ENCODE assay signal across 1 cellular context in genomic region chr1:111747282-111747734, GRCh38.
TF ChIP-seq lines count a peak whose summit lies in the region.

No MANE protein-coding gene starts in this region.

TF ChIP-seq in K562, 482 proteins besides CTCF, POLR2A, EP300 and RAD21 (continued from another document and continues in another):
- TF ChIP-seq MYBL2 (IDR thresholded peaks at IDR 0.05; ENCODE audit: low read depth) (no peak), MYBL2 (CRISPR knock-in tag; IDR thresholded peaks at IDR 0.05; ENCODE audit: borderline replicate concordance) (no peak), GABPB2 (CRISPR knock-in tag; conservative IDR thresholded peaks at IDR 0.05) (no peak), CGGBP1 (CRISPR knock-in tag; IDR thresholded peaks at IDR 0.05) (no peak), ETV5 (CRISPR knock-in tag; IDR thresholded peaks at IDR 0.05; ENCODE audit: low read depth) (no peak), RHOXF2B (CRISPR knock-in tag; conservative IDR thresholded peaks at IDR 0.05) (no peak), ELF2 (CRISPR knock-in tag; IDR thresholded peaks at IDR 0.05) (no peak), FOXO4 (CRISPR knock-in tag; IDR thresholded peaks at IDR 0.05) (no peak), ATF7 (IDR thresholded peaks at IDR 0.05) (peak; percentile 65; the same call in 1 of the 2 replicates), YY1 (IDR thresholded peaks at IDR 0.05; ENCODE audit: borderline replicate concordance in 1 of 3, control insufficient read depth in 1 of 3, extremely low read depth in 1 of 3, insufficient read depth in 3 of 3, insufficient read length in 1 of 3, insufficient replicate concordance in 2 of 3, low read depth in 1 of 3, low read length in 2 of 3) (no peak), FOXJ3 (CRISPR knock-in tag; IDR thresholded peaks at IDR 0.05) (no peak), SMAD1 (IDR thresholded peaks at IDR 0.05; ENCODE audit: low read depth, low read length, partially characterized antibody) (no peak), SMARCE1 (IDR thresholded peaks at IDR 0.05) (no peak), NFE2L1 (tag; IDR thresholded peaks at IDR 0.05; ENCODE audit: borderline replicate concordance, low read depth) (no peak), PHTF2 (CRISPR knock-in tag; IDR thresholded peaks at IDR 0.05) (no peak), ZNF140 (CRISPR knock-in tag; IDR thresholded peaks at IDR 0.05) (no peak), PRDM10 (IDR thresholded peaks at IDR 0.05; ENCODE audit: partially characterized antibody) (no peak), ZNF707 (CRISPR knock-in tag; conservative IDR thresholded peaks at IDR 0.05) (no peak), JUN (IDR thresholded peaks at IDR 0.05; ENCODE audit: borderline replicate concordance, low read depth, low read length) (peak; percentile 41; the same call in 1 of the 2 replicates), JUN (CRISPR knock-in tag; IDR thresholded peaks at IDR 0.05; ENCODE audit: borderline replicate concordance) (no peak), ZNF165 (CRISPR knock-in tag; IDR thresholded peaks at IDR 0.05; ENCODE audit: borderline replicate concordance) (no peak), MCM7 (IDR thresholded peaks at IDR 0.05) (no peak; a peak in 1 of 4 replicates), ZFP30 (CRISPR knock-in tag; IDR thresholded peaks at IDR 0.05; ENCODE audit: borderline replicate concordance) (no peak), POU5F1 (IDR thresholded peaks at IDR 0.05; ENCODE audit: borderline replicate concordance, low read depth, low read length, partially characterized antibody) (no peak), RUNX1 (IDR thresholded peaks at IDR 0.05; ENCODE audit: low read depth) (no peak), THRAP3 (IDR thresholded peaks at IDR 0.05; ENCODE audit: borderline replicate concordance) (0 out of 2 replicates have a peak, but pooled peaks have one; percentile 22), MTA2 (IDR thresholded peaks at IDR 0.05; ENCODE audit: low read depth) (no peak), CBX3 (IDR thresholded peaks at IDR 0.05; ENCODE audit: borderline replicate concordance in 1 of 2, low read length in 2 of 2) (peak in 1 of 2 experiments; percentile 92; a peak in 1 of 3 replicates), CREB5 (CRISPR knock-in tag; IDR thresholded peaks at IDR 0.05) (no peak), GATA2 (CRISPR knock-in tag; IDR thresholded peaks at IDR 0.05) (no peak), BDP1 (IDR thresholded peaks at IDR 0.05; ENCODE audit: insufficient read depth, insufficient read length) (no peak), STAG1 (CRISPR knock-in tag; IDR thresholded peaks at IDR 0.05; ENCODE audit: borderline replicate concordance) (peak; percentile 35; the same call in 1 of the 2 replicates), SAFB (IDR thresholded peaks at IDR 0.05; ENCODE audit: borderline replicate concordance, low read depth, low read length) (no peak), ZNF174 (CRISPR knock-in tag; IDR thresholded peaks at IDR 0.05) (no peak), ZBTB26 (CRISPR knock-in tag; IDR thresholded peaks at IDR 0.05) (no peak), HNRNPL (IDR thresholded peaks at IDR 0.05; ENCODE audit: low read depth, low read length) (no peak), ILF3 (IDR thresholded peaks at IDR 0.05; ENCODE audit: borderline replicate concordance) (no peak), ZNF175 (CRISPR knock-in tag; IDR thresholded peaks at IDR 0.05; ENCODE audit: low read depth) (no peak), SETDB1 (IDR thresholded peaks at IDR 0.05; ENCODE audit: low read length) (no peak), ZNF696 (CRISPR knock-in tag; conservative IDR thresholded peaks at IDR 0.05) (no peak), L3MBTL2 (IDR thresholded peaks at IDR 0.05) (0 out of 2 replicates have a peak, but pooled peaks have one; percentile 27), PHB (CRISPR knock-in tag; IDR thresholded peaks at IDR 0.05) (no peak), BRD9 (IDR thresholded peaks at IDR 0.05; ENCODE audit: low read depth, partially characterized antibody) (no peak), TRIM24 (IDR thresholded peaks at IDR 0.05) (peak; percentile 89 to 91; a peak in 2 of 4 replicates), SFPQ (IDR thresholded peaks at IDR 0.05; ENCODE audit: low read depth, low read length) (no peak), MECOM (CRISPR knock-in tag; IDR thresholded peaks at IDR 0.05) (no peak), KHSRP (IDR thresholded peaks at IDR 0.05) (no peak), CCNT2 (IDR thresholded peaks at IDR 0.05; ENCODE audit: borderline replicate concordance, extremely low read depth, insufficient read length, low read depth, low read length) (no peak), RAD51 (IDR thresholded peaks at IDR 0.05; ENCODE audit: borderline replicate concordance, low read depth) (no peak), HINFP (tag; conservative IDR thresholded peaks at IDR 0.05; ENCODE audit: low read depth) (no peak), SIN3A (IDR thresholded peaks at IDR 0.05; ENCODE audit: borderline replicate concordance in 2 of 2, control insufficient read depth in 1 of 2, low read depth in 2 of 2, low read length in 2 of 2) (no peak), NBN (IDR thresholded peaks at IDR 0.05; ENCODE audit: low read depth) (peak; percentile 84), KLF6 (CRISPR knock-in tag; IDR thresholded peaks at IDR 0.05; ENCODE audit: borderline replicate concordance) (no peak), ZNF830 (CRISPR knock-in tag; IDR thresholded peaks at IDR 0.05) (no peak), RNF219 (CRISPR knock-in tag; IDR thresholded peaks at IDR 0.05) (no peak), TRIM28 (IDR thresholded peaks at IDR 0.05) (peak; percentile 86), DACH1 (IDR thresholded peaks at IDR 0.05; ENCODE audit: partially characterized antibody) (no peak), HMGN3 (IDR thresholded peaks at IDR 0.05; ENCODE audit: borderline replicate concordance, extremely low read depth, insufficient read length, low read depth, low read length) (no peak), ZFP1 (CRISPR knock-in tag; IDR thresholded peaks at IDR 0.05) (no peak), ARHGAP35 (IDR thresholded peaks at IDR 0.05; ENCODE audit: partially characterized antibody) (no peak), BCOR (IDR thresholded peaks at IDR 0.05) (peak; percentile 97), TCF7 (IDR thresholded peaks at IDR 0.05; ENCODE audit: borderline replicate concordance) (no peak)
